8 cellular contexts compared by ENCODE assay signal in the genomic region with DNA sequence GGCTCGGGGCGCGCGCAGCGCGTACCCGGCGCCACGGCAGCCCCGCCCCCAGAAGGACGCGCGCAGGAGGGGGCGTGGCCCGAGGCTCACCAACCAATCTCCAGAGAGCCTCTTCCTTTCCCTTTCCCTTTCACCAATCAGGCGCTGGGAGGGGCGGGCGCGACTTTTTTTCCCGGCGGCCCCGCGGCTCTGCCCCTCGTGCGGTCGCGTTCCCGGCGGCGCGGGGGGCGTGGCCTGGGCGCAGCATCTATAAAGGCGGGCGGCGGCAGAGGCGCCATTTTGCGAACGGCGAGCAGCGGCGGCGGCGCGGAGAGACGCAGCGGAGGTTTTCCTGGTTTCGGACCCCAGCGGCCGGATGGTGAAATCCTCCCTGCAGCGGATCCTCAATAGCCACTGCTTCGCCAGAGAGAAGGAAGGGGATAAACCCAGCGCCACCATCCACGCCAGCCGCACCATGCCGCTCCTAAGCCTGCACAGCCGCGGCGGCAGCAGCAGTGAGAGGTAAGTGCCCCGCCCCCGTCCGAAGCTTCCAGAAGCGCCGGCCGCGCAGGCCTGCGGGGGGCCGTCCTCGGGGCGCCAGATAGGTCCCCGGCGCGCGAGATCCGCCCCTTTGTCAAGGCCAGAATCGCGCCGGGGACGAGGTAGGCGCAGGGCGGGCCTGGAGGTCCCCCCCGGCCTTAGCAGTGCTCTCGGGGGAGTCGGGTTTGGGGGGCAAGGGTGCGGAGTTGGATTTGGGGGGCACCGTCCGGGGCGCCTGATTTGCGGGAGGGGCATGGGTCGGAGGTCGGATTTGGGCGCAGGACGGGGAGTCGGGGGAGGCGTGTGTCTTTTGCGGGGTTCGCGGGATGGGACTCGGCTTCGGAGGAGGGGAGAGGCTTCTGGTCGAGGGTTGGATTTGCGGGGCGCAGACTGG. TPM values are rescaled to one million over a fixed set of nuclear protein-coding genes. Genes with fewer than 3 reads are reported as not detected.
A peak's percentile ranks its signal among the peaks of the same experiment; 100 is the strongest.
DNase-seq lines count a peak whose midpoint lies in the region; ATAC-seq, FAIRE-seq and TF ChIP-seq lines count a peak whose summit lies in the region.

No MANE protein-coding gene starts in this region.

- peak; percentile 96 for FAIRE-seq in GM19239 (lab: Jason Lieb, UNC)

- H3K9me3 ChIP-seq in liver (ENCODE audit: control insufficient read depth in 4 of 4, low read length in 3 of 4) = no peaks in the 10 kb centered on the region

- no peaks in the 10 kb centered on the region for H3K9me3 Mint-ChIP-seq in dendritic cell treated with granulocyte-macrophage colony-stimulating factor and Interleukin-4, amounts not matched to agents 40 ng/mL and 50 ng/mL, for 4 days

- H3K27ac Mint-ChIP-seq in dendritic cell treated with granulocyte-macrophage colony-stimulating factor and Interleukin-4, amounts not matched to agents 40 ng/mL and 50 ng/mL, for 4 days = peak overlapping the region; percentile 98

- no peaks in the 10 kb centered on the region for H3K27me3 Mint-ChIP-seq in dendritic cell treated with granulocyte-macrophage colony-stimulating factor and Interleukin-4, amounts not matched to agents 40 ng/mL and 50 ng/mL, for 4 days

- TF ChIP-seq CTCF in BJ (IDR thresholded peaks at IDR 0.05; ENCODE audit: insufficient read depth, low read depth, low read length) (no peak), liver (IDR thresholded peaks at IDR 0.05; ENCODE audit: low read depth, low read length, missing input control) (no peak)

- peak; percentile 39 for ATAC-seq in HG03469 (IDR thresholded peaks at IDR 0.05; ENCODE audit: unreplicated experiment)

- H3K36me3 Mint-ChIP-seq in dendritic cell treated with granulocyte-macrophage colony-stimulating factor and Interleukin-4, amounts not matched to agents 40 ng/mL and 50 ng/mL, for 4 days (ENCODE audit: low read depth) = peaks cover 54% of the 10 kb centered on the region

- DNase-seq in BJ (ENCODE audit: low read depth) (peak; percentile 66), GM19239 (ENCODE audit: insufficient read length, low spot score) (peak; percentile 94), NCI-H69 (lab: John Stamatoyannopoulos, UW) (peak; percentile 98)
- peak; percentile 97 to 99 for DNase-seq in activated CD4-positive, alpha-beta T cell treated with anti-CD3 and anti-CD28 coated beads, Interleukin-2, amount 50 U/mL, for 24 hours (ENCODE audit: low read depth in 1 of 2, low spot score in 1 of 2)
- peak; percentile 99 for DNase-seq in stimulated activated CD4-positive, alpha-beta T cell treated with anti-CD3 and anti-CD28 coated beads, Interleukin-4, amount 100 ng/mL, for 1 hour

- intact Hi-C loops in dendritic cell treated with granulocyte-macrophage colony-stimulating factor and Interleukin-4, amounts not matched to agents 40 ng/mL and 50 ng/mL, for 4 days (cut with micrococcal nuclease) = loop anchor here (5.0 to 10.0 kb wide), 2 partner anchors 117 to 345 kb away; a partner anchor contains a TSS

- H3K4me3 ChIP-seq in BJ (ENCODE audit: low read depth, low read length) (peak overlapping the region; percentile 99), liver (ENCODE audit: low read depth in 1 of 3, low read length in 3 of 3) (peak overlapping the region; percentile 74 to 91 (median 79))

- no peak for TF ChIP-seq RAD21 in liver (IDR thresholded peaks at IDR 0.05)

- H3K4me1 ChIP-seq in liver (ENCODE audit: control insufficient read depth in 4 of 4, insufficient read depth in 4 of 4, low read length in 3 of 4) = peaks cover 13 to 50% (median 37%) of the 10 kb centered on the region in 4 donors

- POLR2A ChIA-PET in BJ (lab: Charles Lee) = interaction anchor here (1.0 kb wide), 1 partner anchor 31 kb away, joined by 3 read pairs; no protein-coding TSS in a partner anchor

- peak overlapping the region; percentile 88 to 98 for H3K27ac ChIP-seq in liver (ENCODE audit: low read depth in 1 of 2, low read length in 2 of 2)

- H3K4me1 Mint-ChIP-seq in dendritic cell treated with granulocyte-macrophage colony-stimulating factor and Interleukin-4, amounts not matched to agents 40 ng/mL and 50 ng/mL, for 4 days (ENCODE audit: low read depth) = peaks cover 70% of the 10 kb centered on the region

- peak overlapping the region; percentile 90 for H3K4me3 Mint-ChIP-seq in dendritic cell treated with granulocyte-macrophage colony-stimulating factor and Interleukin-4, amounts not matched to agents 40 ng/mL and 50 ng/mL, for 4 days

- under 1% methylated on average over 103 of the region's 103 CpGs for WGBS in liver

- H3K9ac ChIP-seq in liver (ENCODE audit: low read depth in 1 of 2, low read length in 2 of 2) = peak overlapping the region; percentile 57 to 98

- H3K36me3 ChIP-seq in BJ (ENCODE audit: control insufficient read depth, insufficient read depth, low read length) = peaks cover 15% of the 10 kb centered on the region
- peaks cover 4 to 9% (median 8%) of the 10 kb centered on the region in 4 donors for H3K36me3 ChIP-seq in liver (ENCODE audit: control insufficient read depth in 4 of 4, insufficient read depth in 3 of 4, low read depth in 1 of 4, low read length in 3 of 4)

- no peaks in the 10 kb centered on the region for H3K27me3 ChIP-seq in BJ (ENCODE audit: control insufficient read depth, insufficient read depth, low read length)
- H3K27me3 ChIP-seq in liver (ENCODE audit: control insufficient read depth in 4 of 4, insufficient read depth in 4 of 4, low read length in 3 of 4) = no peaks in the 10 kb centered on the region

- CTCF ChIA-PET in BJ (lab: Yijun Ruan, JAX) = interaction anchor here (1.2 kb wide), 1 partner anchor 16 kb away, joined by 3 read pairs; no protein-coding TSS in a partner anchor

TF ChIP-seq in liver, 16 proteins besides CTCF, POLR2A, EP300 and RAD21 (continues in another document):
- peak in 1 of 2 donors; percentile 30 for TF ChIP-seq GABPA (IDR thresholded peaks at IDR 0.05 in 1 of 2, conservative IDR thresholded peaks at IDR 0.05 in 1 of 2)
- TF ChIP-seq TAF1 (conservative IDR thresholded peaks at IDR 0.05) = peak; percentile 94
- no peak for TF ChIP-seq FOXA1 (IDR thresholded peaks at IDR 0.05)
- TF ChIP-seq JUND (IDR thresholded peaks at IDR 0.05) = no peak
- TF ChIP-seq RXRA (IDR thresholded peaks at IDR 0.05) = no peak
- peak; percentile 71 for TF ChIP-seq SP1 (IDR thresholded peaks at IDR 0.05)
- TF ChIP-seq FOXA2 (IDR thresholded peaks at IDR 0.05) = no peak
- TF ChIP-seq, protein P1, sequence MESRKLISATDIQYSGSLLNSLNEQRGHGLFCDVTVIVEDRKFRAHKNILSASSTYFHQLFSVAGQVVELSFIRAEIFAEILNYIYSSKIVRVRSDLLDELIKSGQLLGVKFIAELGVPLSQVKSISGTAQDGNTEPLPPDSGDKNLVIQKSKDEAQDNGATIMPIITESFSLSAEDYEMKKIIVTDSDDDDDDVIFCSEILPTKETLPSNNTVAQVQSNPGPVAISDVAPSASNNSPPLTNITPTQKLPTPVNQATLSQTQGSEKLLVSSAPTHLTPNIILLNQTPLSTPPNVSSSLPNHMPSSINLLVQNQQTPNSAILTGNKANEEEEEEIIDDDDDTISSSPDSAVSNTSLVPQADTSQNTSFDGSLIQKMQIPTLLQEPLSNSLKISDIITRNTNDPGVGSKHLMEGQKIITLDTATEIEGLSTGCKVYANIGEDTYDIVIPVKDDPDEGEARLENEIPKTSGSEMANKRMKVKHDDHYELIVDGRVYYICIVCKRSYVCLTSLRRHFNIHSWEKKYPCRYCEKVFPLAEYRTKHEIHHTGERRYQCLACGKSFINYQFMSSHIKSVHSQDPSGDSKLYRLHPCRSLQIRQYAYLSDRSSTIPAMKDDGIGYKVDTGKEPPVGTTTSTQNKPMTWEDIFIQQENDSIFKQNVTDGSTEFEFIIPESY (IDR thresholded peaks at IDR 0.05) = no peak
- no peak for TF ChIP-seq HNF4G (IDR thresholded peaks at IDR 0.05)
- TF ChIP-seq, protein P2, sequence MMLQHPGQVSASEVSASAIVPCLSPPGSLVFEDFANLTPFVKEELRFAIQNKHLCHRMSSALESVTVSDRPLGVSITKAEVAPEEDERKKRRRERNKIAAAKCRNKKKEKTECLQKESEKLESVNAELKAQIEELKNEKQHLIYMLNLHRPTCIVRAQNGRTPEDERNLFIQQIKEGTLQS (IDR thresholded peaks at IDR 0.05) = no peak
- TF ChIP-seq, protein P3, sequence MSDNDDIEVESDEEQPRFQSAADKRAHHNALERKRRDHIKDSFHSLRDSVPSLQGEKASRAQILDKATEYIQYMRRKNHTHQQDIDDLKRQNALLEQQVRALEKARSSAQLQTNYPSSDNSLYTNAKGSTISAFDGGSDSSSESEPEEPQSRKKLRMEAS (IDR thresholded peaks at IDR 0.05) = peak; percentile 8
- peak; percentile 97 for TF ChIP-seq YY1 (IDR thresholded peaks at IDR 0.05)

RNA-seq across cellular contexts. Expression of a gene that starts 12.5 kb away (rescaled TPM):
- polyA plus RNA-seq in BJ (2011; rRNA removed) (not detected in 2 replicates), liver (under 1 TPM; 0.21 to 0.42 TPM)
- 0.10 TPM in 1 of 2 replicates, not detected in the other for polyA minus RNA-seq in BJ (2011; rRNA and poly(A)+ RNA removed)
- under 1 TPM; 0.09 to 0.67 TPM for total RNA-seq in liver

RNA-seq across cellular contexts. Expression of a gene that starts 13.3 kb away (rescaled TPM):
- polyA plus RNA-seq in BJ (2011; rRNA removed) (not detected in 2 replicates), liver (under 1 TPM; 0.39 to 0.45 TPM)
- not detected in 2 replicates for polyA minus RNA-seq in BJ (2011; rRNA and poly(A)+ RNA removed)
- under 1 TPM in 1 of 2 donors, not detected in 1; 0.25 TPM for total RNA-seq in liver

RNA-seq across cellular contexts. Expression of a gene that starts 20.4 kb away (rescaled TPM):
- 0.59 and 0.66 TPM in 2 replicates for polyA plus RNA-seq in BJ (2011; rRNA removed)
- 0.31 TPM in 1 of 2 replicates, not detected in the other for polyA minus RNA-seq in BJ (2011; rRNA and poly(A)+ RNA removed)
- total RNA-seq in liver = under 1 TPM; 0.47 to 0.59 TPM
- under 1 TPM in 1 of 2 donors, not detected in 1; 0.08 TPM for polyA plus RNA-seq in liver

RNA-seq across cellular contexts. Expression of a gene that starts 32.9 kb away (rescaled TPM):
- polyA plus RNA-seq in BJ (2011; rRNA removed) = 8.9 and 12.2 TPM in 2 replicates
- polyA minus RNA-seq in BJ (2011; rRNA and poly(A)+ RNA removed) = 11.3 and 20.2 TPM in 2 replicates
- 10 to 100 TPM; 12.9 to 32.0 TPM for total RNA-seq in liver
- 10 to 100 TPM in 1 of 2 donors, 1 to 10 TPM in 1; 2.2 to 13.5 TPM for polyA plus RNA-seq in liver

RNA-seq across cellular contexts. Expression of a gene that starts 33.4 kb away (rescaled TPM):
- polyA plus RNA-seq in BJ (2011; rRNA removed) = 46.2 and 65.8 TPM in 2 replicates
- polyA minus RNA-seq in BJ (2011; rRNA and poly(A)+ RNA removed) = 12.4 and 30.0 TPM in 2 replicates
- 10 to 100 TPM; 22.2 to 44.5 TPM for total RNA-seq in liver
- polyA plus RNA-seq in liver = 10 to 100 TPM; 36.5 to 37.4 TPM

Comparison
In these comparisons a context has a peak if more than half of its experiments do, and no peak if none do; other contexts are left out.
1. Peak in every context shown above with its lines: DNase-seq, ATAC-seq, H3K4me3 ChIP-seq and H3K27ac ChIP-seq.